Comparison of ENCODE assay signal across 9 cellular contexts in genomic region chr6:108133594-108134179, GRCh38. TPM values are rescaled to one million over a fixed set of nuclear protein-coding genes. Genes with fewer than 3 reads are reported as not detected.
DNase-seq lines count a peak whose midpoint lies in the region; ATAC-seq and TF ChIP-seq lines count a peak whose summit lies in the region.
"Had no signal": no experiment of that assay in that cellular context is flagged by ENCODE, and none has a peak within 500 bp of the region (broad histone marks: within the 10 kb centered on the region; RNA-seq: fewer than 3 reads in every experiment).

No MANE protein-coding gene starts in this region.

- H2BK5ac ChIP-seq in trophoblast cell (ENCODE audit: low read depth, low read length, poor library complexity): peak overlapping the region; percentile 28

- no CpG with 5 or more reads among the region's 36 CpGs for WGBS in trophoblast cell (ENCODE audit: extremely low coverage, insufficient coverage, insufficient read length)

- peak; percentile 78 for DNase-seq in AG08395 (ENCODE audit: low spot score)
- peak; percentile 14 for DNase-seq in NCI-H510A (lab: John Stamatoyannopoulos, UW)
- peak; percentile 45 for DNase-seq in amniotic stem cell (lab: John Stamatoyannopoulos, UW)
- DNase-seq in left ventricle myocardium inferior: peak; percentile 49
- peak; percentile 59 to 79 for DNase-seq in trophoblast cell
- DNase-seq in NK-92 treated with Interleukin-12 subunit alpha and Interleukin-12 subunit beta, amount 100 ng/mL, for 24 hours (lab: John Stamatoyannopoulos, UW): no peak

- peak overlapping the region; percentile 27 for H4K8ac ChIP-seq in trophoblast cell (ENCODE audit: low read depth, low read length)

- peak overlapping the region; percentile 47 for H4K12ac ChIP-seq in trophoblast cell (ENCODE audit: low read depth, low read length)

- H3K9ac ChIP-seq in trophoblast cell (ENCODE audit: low read length): peak overlapping the region; percentile 48

- H3K4me1 ChIP-seq in left ventricle myocardium inferior (peaks cover 10% of the 10 kb centered on the region), trophoblast cell (ENCODE audit: control insufficient read depth in 1 of 2, insufficient read depth in 2 of 2, low read length in 2 of 2) (peaks cover 4 to 6% of the 10 kb centered on the region in 2 experiments)

- peak overlapping the region; percentile 47 for H3K4me2 ChIP-seq in trophoblast cell (ENCODE audit: low read length)

- H3K4me3 ChIP-seq in left ventricle myocardium inferior (peak overlapping the region; percentile 57), trophoblast cell (ENCODE audit: low read depth, low read length) (peak overlapping the region; percentile 14)
- H3K4me3 ChIP-seq: HAP-1 had no signal

- no peak overlapping the region for H3K23ac ChIP-seq in trophoblast cell (ENCODE audit: low read length)

- H3K14ac ChIP-seq in trophoblast cell (ENCODE audit: low read length): peak overlapping the region; percentile 41

- H2BK12ac ChIP-seq in trophoblast cell (ENCODE audit: low read length): peak overlapping the region; percentile 78

- no peaks in the 10 kb centered on the region for H3K9me3 ChIP-seq in left ventricle myocardium inferior (replicated peaks)
- H3K9me3 ChIP-seq in trophoblast cell (ENCODE audit: insufficient read depth, low read depth, low read length): no peaks in the 10 kb centered on the region
- H3K9me3 ChIP-seq: HAP-1 had no signal

- H3K79me2 ChIP-seq in trophoblast cell (ENCODE audit: control insufficient read depth, insufficient read depth, low read length, poor library complexity): no peaks in the 10 kb centered on the region

- peak overlapping the region; percentile 33 for H2BK120ac ChIP-seq in trophoblast cell (ENCODE audit: insufficient read depth, low read length, poor library complexity)

- no peak for TF ChIP-seq POLR2A in GM18505 (IDR thresholded peaks at IDR 0.05; ENCODE audit: borderline replicate concordance, extremely low read depth, insufficient read depth, insufficient read length)

- H4K91ac ChIP-seq in trophoblast cell (ENCODE audit: low read depth, low read length): peak overlapping the region; percentile 69

- ATAC-seq in GM18505 (IDR thresholded peaks at IDR 0.05; ENCODE audit: unreplicated experiment) (peak; percentile 44), HG03460 (IDR thresholded peaks at IDR 0.05; ENCODE audit: unreplicated experiment) (no peak)

- intact Hi-C loops in left ventricle myocardium inferior (cut with micrococcal nuclease): no loop called here

- H2AK5ac ChIP-seq in trophoblast cell (ENCODE audit: low read length): no peak overlapping the region

- no peak overlapping the region for H3K4ac ChIP-seq in trophoblast cell (ENCODE audit: low read depth, low read length)

- H3K18ac ChIP-seq in trophoblast cell (ENCODE audit: low read length): peak overlapping the region; percentile 28

- H3K79me1 ChIP-seq in trophoblast cell (ENCODE audit: low read length): peaks cover 4% of the 10 kb centered on the region

- peaks cover 98% of the 10 kb centered on the region for H3K27me3 ChIP-seq in left ventricle myocardium inferior (ENCODE audit: low read depth)
- peaks cover 6% of the 10 kb centered on the region for H3K27me3 ChIP-seq in trophoblast cell (ENCODE audit: insufficient read depth, low read length)

- peak; percentile 22 for TF ChIP-seq CTCF in left ventricle myocardium inferior (IDR thresholded peaks at IDR 0.05; ENCODE audit: borderline replicate concordance)

- H3K36me3 ChIP-seq in left ventricle myocardium inferior (no peaks in the 10 kb centered on the region), trophoblast cell (ENCODE audit: control insufficient read depth in 1 of 2, insufficient read depth in 2 of 2, low read length in 2 of 2) (no peaks in the 10 kb centered on the region)
- H3K36me3 ChIP-seq: HAP-1 had no signal

- H3K27ac ChIP-seq in left ventricle myocardium inferior (replicated peaks) (peak overlapping the region; percentile 70), trophoblast cell (ENCODE audit: low read depth, low read length) (peak overlapping the region; percentile 6)

- peak overlapping the region; percentile 1 for H2AFZ ChIP-seq in trophoblast cell (ENCODE audit: insufficient read depth, low read length, poor library complexity)

RNA-seq across cellular contexts. Expression of gene NR2E1, which starts 32.1 kb away (rescaled TPM):
- not detected for total RNA-seq in left ventricle myocardium inferior
- not detected in 2 replicates for polyA plus RNA-seq in trophoblast cell (2013)

RNA-seq across cellular contexts. Expression of gene OSTM1, which starts 59.1 kb away (rescaled TPM):
- total RNA-seq in left ventricle myocardium inferior: 40.7 TPM
- polyA plus RNA-seq in trophoblast cell (2013): 12.0 and 12.8 TPM in 2 replicates
